ENCODE assay signal across 2 cellular contexts in genomic region chr13:51357928-51358595, GRCh38.
TF ChIP-seq lines count a peak whose summit lies in the region.

No MANE protein-coding gene starts in this region.

TF ChIP-seq in GM23338, 12 proteins besides CTCF, POLR2A, EP300 and RAD21:
- TF ChIP-seq, protein P1, sequence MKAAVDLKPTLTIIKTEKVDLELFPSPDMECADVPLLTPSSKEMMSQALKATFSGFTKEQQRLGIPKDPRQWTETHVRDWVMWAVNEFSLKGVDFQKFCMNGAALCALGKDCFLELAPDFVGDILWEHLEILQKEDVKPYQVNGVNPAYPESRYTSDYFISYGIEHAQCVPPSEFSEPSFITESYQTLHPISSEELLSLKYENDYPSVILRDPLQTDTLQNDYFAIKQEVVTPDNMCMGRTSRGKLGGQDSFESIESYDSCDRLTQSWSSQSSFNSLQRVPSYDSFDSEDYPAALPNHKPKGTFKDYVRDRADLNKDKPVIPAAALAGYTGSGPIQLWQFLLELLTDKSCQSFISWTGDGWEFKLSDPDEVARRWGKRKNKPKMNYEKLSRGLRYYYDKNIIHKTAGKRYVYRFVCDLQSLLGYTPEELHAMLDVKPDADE (IDR thresholded peaks at IDR 0.05): no peak
- TF ChIP-seq EZH2phosphoT487 (IDR thresholded peaks at IDR 0.05; ENCODE audit: unreplicated experiment) (no peak), REST (IDR thresholded peaks at IDR 0.05; ENCODE audit: unreplicated experiment) (no peak)

TF ChIP-seq in endothelial cell of umbilical vein, 7 proteins besides CTCF, POLR2A, EP300 and RAD21 (continued from another document):
- no peak for TF ChIP-seq POLR2AphosphoS5 (IDR thresholded peaks at IDR 0.05; ENCODE audit: insufficient read depth, low read depth, low read length)
TF ChIP-seq in endothelial cell of umbilical vein: peak in this region for 0.
